Comparison of ENCODE assay signal across 8 cellular contexts in the genomic region with DNA sequence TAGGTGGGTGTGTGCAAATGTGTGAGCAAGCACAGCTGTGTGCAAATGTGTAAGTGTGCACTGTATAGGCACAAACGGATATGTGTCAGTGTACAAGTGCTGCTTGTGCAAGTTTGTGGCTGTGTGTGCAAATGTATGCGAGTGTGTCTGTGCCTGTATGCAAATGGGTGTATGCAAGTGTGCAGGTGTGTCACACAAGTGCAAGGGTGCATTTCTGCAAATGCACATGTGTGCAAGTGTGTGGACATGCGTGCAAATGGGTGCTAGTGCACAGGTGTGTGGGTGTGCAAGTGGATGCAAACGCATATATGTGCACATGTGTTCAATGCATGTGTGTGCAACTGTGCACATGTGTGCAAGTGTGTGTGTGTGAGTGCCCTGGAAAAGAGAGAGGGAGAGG.
A peak's percentile ranks its signal among the peaks of the same experiment; 100 is the strongest.
DNase-seq lines count a peak whose midpoint lies in the region; ATAC-seq and TF ChIP-seq lines count a peak whose summit lies in the region.

No MANE protein-coding gene starts in this region.

- H3K9me3 Mint-ChIP-seq in activated T-cell treated with anti-CD3 and anti-CD28 coated beads, Interleukin-2, amount 50 U/mL, for 4 hours = no peaks in the 10 kb centered on the region
- H3K9me3 Mint-ChIP-seq in T-cell (no peaks in the 10 kb centered on the region), glutamatergic neuron (ENCODE audit: unreplicated experiment) (peaks cover 6% of the 10 kb centered on the region)
- H3K9me3 Mint-ChIP-seq in stimulated activated naive CD8-positive, alpha-beta T cell treated with anti-CD3 and anti-CD28 coated beads, Interleukin-15, amount 100 ng/mL, for 72 hours = no peaks in the 10 kb centered on the region

- no peak for ATAC-seq in activated T-cell treated with anti-CD3 and anti-CD28 coated beads, Interleukin-2, amount 50 U/mL, for 4 hours
- peak in 2 of 4 experiments; percentile 2 to 5 for ATAC-seq in T-cell (replicated peaks in 1 of 4)
- no peak for ATAC-seq in stimulated activated naive CD8-positive, alpha-beta T cell treated with anti-CD3 and anti-CD28 coated beads, Interleukin-15, amount 100 ng/mL, for 72 hours
- no peak for ATAC-seq in PC-3
- no peak for ATAC-seq in HG03342 (IDR thresholded peaks at IDR 0.05; ENCODE audit: unreplicated experiment)

- no peak overlapping the region for H3K4me3 ChIP-seq in PC-3 (ENCODE audit: low read length)

- peak overlapping the region; percentile 95 to 98 for H3K27ac Mint-ChIP-seq in T-cell
- peak overlapping the region; percentile 75 for H3K27ac Mint-ChIP-seq in glutamatergic neuron (ENCODE audit: unreplicated experiment)
- H3K27ac Mint-ChIP-seq in stimulated activated naive CD8-positive, alpha-beta T cell treated with anti-CD3 and anti-CD28 coated beads, Interleukin-15, amount 100 ng/mL, for 72 hours = peak overlapping the region; percentile 91 to 98

- intact Hi-C loops in PC-3 (cut with micrococcal nuclease) = no loop called here

- no peaks in the 10 kb centered on the region for H3K4me1 ChIP-seq in PC-3 (ENCODE audit: insufficient read depth, low read length)

- no peak overlapping the region for H3K9ac ChIP-seq in PC-3 (ENCODE audit: low read length)

- no peaks in the 10 kb centered on the region for H3K9me3 ChIP-seq in PC-3 (ENCODE audit: low read length)

- POLR2A ChIA-PET in T-cell (lab: Charles Lee) = interaction anchor here in 1 of 2 donors (1.2 to 2.6 kb wide), 3 partner anchors 76 to 98 kb away, joined by 7 to 11 read pairs (median 11); a partner anchor contains a TSS
- POLR2A ChIA-PET in PC-3 (lab: Charles Lee; ENCODE audit: unreplicated experiment) = no interaction called here

- no peak for DNase-seq in activated T-cell treated with anti-CD3 and anti-CD28 coated beads, Interleukin-2, amount 50 U/mL, for 4 hours
- no peak for DNase-seq in activated T-cell treated with anti-CD3 and anti-CD28 coated beads, Interleukin-2, amount 50 U/mL, for 1 hour
- DNase-seq in T-cell (peak in 1 of 34 experiments; percentile 8), glutamatergic neuron (no peak), NCI-H2029 treated with DMSO at 0.1 percent for 48 hours (lab: John Stamatoyannopoulos, UW) (no peak), PC-3 (no peak)
- DNase-seq in stimulated activated naive CD8-positive, alpha-beta T cell treated with anti-CD3 and anti-CD28 coated beads, Interleukin-15, amount 100 ng/mL, for 72 hours = no peak

- TF ChIP-seq CTCF in glutamatergic neuron (IDR thresholded peaks at IDR 0.05; ENCODE audit: partially characterized antibody, unreplicated experiment) (no peak), PC-3 (conservative IDR thresholded peaks at IDR 0.05; ENCODE audit: low read depth, low read length) (no peak)

- no peak overlapping the region for H3K27ac ChIP-seq in PC-3 (ENCODE audit: low read length)

- no peak overlapping the region for H3K4me2 ChIP-seq in PC-3 (ENCODE audit: low read length)

- peaks cover 83% of the 10 kb centered on the region for H3K27me3 ChIP-seq in PC-3 (ENCODE audit: low read length)

- BruUV-seq in PC-3 (replicated peaks; lab: Mats Ljungman, UMichigan) = no TSS peak

- CTCF ChIA-PET in T-cell (lab: Charles Lee) = interaction anchor here in 1 of 2 donors (0.9 to 1.0 kb wide), 2 partner anchors 39 to 76 kb away, joined by 3 to 5 read pairs; a partner anchor contains a TSS
- CTCF ChIA-PET in PC-3 (lab: Charles Lee) = interaction anchor here (0.6 kb wide), 1 partner anchor 855 kb away, joined by 3 read pairs; no protein-coding TSS in a partner anchor

- peak overlapping the region; percentile 77 for H3K4me3 Mint-ChIP-seq in activated T-cell treated with anti-CD3 and anti-CD28 coated beads, Interleukin-2, amount 50 U/mL, for 4 hours
- peak overlapping the region; percentile 73 to 87 (median 78) for H3K4me3 Mint-ChIP-seq in T-cell
- no peak overlapping the region for H3K4me3 Mint-ChIP-seq in glutamatergic neuron (ENCODE audit: unreplicated experiment)
- peak overlapping the region; percentile 77 to 81 for H3K4me3 Mint-ChIP-seq in stimulated activated naive CD8-positive, alpha-beta T cell treated with anti-CD3 and anti-CD28 coated beads, Interleukin-15, amount 100 ng/mL, for 72 hours

- no peaks in the 10 kb centered on the region for H3K36me3 Mint-ChIP-seq in activated T-cell treated with anti-CD3 and anti-CD28 coated beads, Interleukin-2, amount 50 U/mL, for 4 hours (ENCODE audit: insufficient read depth)
- no peaks in the 10 kb centered on the region for H3K36me3 Mint-ChIP-seq in T-cell
- no peaks in the 10 kb centered on the region for H3K36me3 Mint-ChIP-seq in glutamatergic neuron (ENCODE audit: unreplicated experiment)

- no peaks in the 10 kb centered on the region for H3K79me2 ChIP-seq in PC-3 (ENCODE audit: low read length)

- no peaks in the 10 kb centered on the region for H3K27me3 Mint-ChIP-seq in activated T-cell treated with anti-CD3 and anti-CD28 coated beads, Interleukin-2, amount 50 U/mL, for 4 hours (ENCODE audit: low read depth)
- H3K27me3 Mint-ChIP-seq in T-cell (no peaks in the 10 kb centered on the region), glutamatergic neuron (ENCODE audit: unreplicated experiment) (peaks cover 4% of the 10 kb centered on the region)
- peaks cover 11% of the 10 kb centered on the region for H3K27me3 Mint-ChIP-seq in stimulated activated naive CD8-positive, alpha-beta T cell treated with anti-CD3 and anti-CD28 coated beads, Interleukin-15, amount 100 ng/mL, for 72 hours

- peaks cover 86% of the 10 kb centered on the region for H3K4me1 Mint-ChIP-seq in activated T-cell treated with anti-CD3 and anti-CD28 coated beads, Interleukin-2, amount 50 U/mL, for 4 hours (ENCODE audit: low read depth)
- H3K4me1 Mint-ChIP-seq in T-cell (peaks cover 91 to 98% (median 91%) of the 10 kb centered on the region in 3 donors), glutamatergic neuron (ENCODE audit: low read depth, unreplicated experiment) (peaks cover 30% of the 10 kb centered on the region)
- H3K4me1 Mint-ChIP-seq in stimulated activated naive CD8-positive, alpha-beta T cell treated with anti-CD3 and anti-CD28 coated beads, Interleukin-15, amount 100 ng/mL, for 72 hours = peaks cover 92% of the 10 kb centered on the region

- no peaks in the 10 kb centered on the region for H3K9me2 ChIP-seq in PC-3 (replicated peaks; ENCODE audit: low read length)

- no peaks in the 10 kb centered on the region for H4K20me1 ChIP-seq in PC-3 (ENCODE audit: low read length)

- no peaks in the 10 kb centered on the region for H3K36me3 ChIP-seq in PC-3 (ENCODE audit: low read depth, low read length)

- H2AFZ ChIP-seq in PC-3 (ENCODE audit: low read length) = no peak overlapping the region

- H3F3A ChIP-seq in PC-3 (ENCODE audit: low read length, unreplicated experiment) = no peaks in the 10 kb centered on the region
